18 cellular contexts compared by ENCODE assay signal in genomic region chr14:73694083-73694482, GRCh38. TPM values are rescaled to one million over a fixed set of nuclear protein-coding genes. Genes with fewer than 3 reads are reported as not detected.
A peak's percentile ranks its signal among the peaks of the same experiment; 100 is the strongest.
DNase-seq lines count a peak whose midpoint lies in the region; ATAC-seq and TF ChIP-seq lines count a peak whose summit lies in the region.
"Had no signal": no experiment of that assay in that cellular context is flagged by ENCODE, and none has a peak within 500 bp of the region (broad histone marks: within the 10 kb centered on the region; RNA-seq: fewer than 3 reads in every experiment).

No MANE protein-coding gene starts in this region.

- no peaks in the 10 kb centered on the region for H3K9me3 Mint-ChIP-seq in activated naive CD8-positive, alpha-beta T cell (ENCODE audit: low read depth)
- no peaks in the 10 kb centered on the region for H3K9me3 Mint-ChIP-seq in activated naive CD8-positive, alpha-beta T cell treated with anti-CD3 and anti-CD28 coated beads, Interleukin-2, amount 50 U/mL, for 24 hours
- H3K9me3 Mint-ChIP-seq in activated T-helper 17 cell treated with anti-CD3 and anti-CD28 coated beads, Interleukin-2, amount 50 U/mL, for 72 hours: no peaks in the 10 kb centered on the region
- no peaks in the 10 kb centered on the region for H3K9me3 Mint-ChIP-seq in mesothelial cell of epicardium
- H3K9me3 Mint-ChIP-seq in CD8-positive, alpha-beta T cell: no peaks in the 10 kb centered on the region
- H3K9me3 Mint-ChIP-seq: CD14-positive monocyte; CD4-positive, alpha-beta T cell had no signal

- H3K4me3 Mint-ChIP-seq in activated naive CD8-positive, alpha-beta T cell: no peak overlapping the region
- no peak overlapping the region for H3K4me3 Mint-ChIP-seq in activated naive CD8-positive, alpha-beta T cell treated with anti-CD3 and anti-CD28 coated beads, Interleukin-2, amount 50 U/mL, for 24 hours
- H3K4me3 Mint-ChIP-seq in activated T-helper 17 cell treated with anti-CD3 and anti-CD28 coated beads, Interleukin-2, amount 50 U/mL, for 72 hours: no peak overlapping the region
- H3K4me3 Mint-ChIP-seq in mesothelial cell of epicardium: no peak overlapping the region
- no peak overlapping the region for H3K4me3 Mint-ChIP-seq in CD8-positive, alpha-beta T cell
- H3K4me3 Mint-ChIP-seq: CD14-positive monocyte; CD4-positive, alpha-beta T cell had no signal

- H3K36me3 Mint-ChIP-seq in activated naive CD8-positive, alpha-beta T cell: peaks cover 15% of the 10 kb centered on the region
- peaks cover 3% of the 10 kb centered on the region for H3K36me3 Mint-ChIP-seq in activated naive CD8-positive, alpha-beta T cell treated with anti-CD3 and anti-CD28 coated beads, Interleukin-2, amount 50 U/mL, for 24 hours (ENCODE audit: low read depth)
- H3K36me3 Mint-ChIP-seq in activated T-helper 17 cell treated with anti-CD3 and anti-CD28 coated beads, Interleukin-2, amount 50 U/mL, for 72 hours (ENCODE audit: low read depth): peaks cover 10% of the 10 kb centered on the region
- peaks cover 32% of the 10 kb centered on the region for H3K36me3 Mint-ChIP-seq in mesothelial cell of epicardium
- H3K36me3 Mint-ChIP-seq in CD8-positive, alpha-beta T cell: peaks cover 21% of the 10 kb centered on the region

- no peak for TF ChIP-seq CTCF in mesothelial cell of epicardium (IDR thresholded peaks at IDR 0.05; ENCODE audit: unreplicated experiment)
- no peak for TF ChIP-seq CTCF in CD8-positive, alpha-beta T cell (IDR thresholded peaks at IDR 0.05)

- no peaks in the 10 kb centered on the region for H3K27me3 Mint-ChIP-seq in activated naive CD8-positive, alpha-beta T cell
- H3K27me3 Mint-ChIP-seq in activated naive CD8-positive, alpha-beta T cell treated with anti-CD3 and anti-CD28 coated beads, Interleukin-2, amount 50 U/mL, for 24 hours: no peaks in the 10 kb centered on the region
- no peaks in the 10 kb centered on the region for H3K27me3 Mint-ChIP-seq in activated T-helper 17 cell treated with anti-CD3 and anti-CD28 coated beads, Interleukin-2, amount 50 U/mL, for 72 hours
- no peaks in the 10 kb centered on the region for H3K27me3 Mint-ChIP-seq in mesothelial cell of epicardium (ENCODE audit: low read depth)
- H3K27me3 Mint-ChIP-seq in CD8-positive, alpha-beta T cell (ENCODE audit: low read depth): no peaks in the 10 kb centered on the region
- H3K27me3 Mint-ChIP-seq: CD4-positive, alpha-beta T cell had no signal

- no peak overlapping the region for H3K27ac ChIP-seq in CD8-positive, alpha-beta T cell (ENCODE audit: low read depth, low read length)
- H3K27ac ChIP-seq: BLaER1 treated with 17β-estradiol and CSF1 and Interleukin-3, amounts not matched to agents 10 nM and 100 nM had no signal

- no peak overlapping the region for H3K4me3 ChIP-seq in CD8-positive, alpha-beta T cell (ENCODE audit: low read depth, low read length)
- H3K4me3 ChIP-seq: BLaER1 treated with 17β-estradiol and CSF1 and Interleukin-3, amounts not matched to agents 10 nM and 100 nM; HAP-1 had no signal

- H3K27me3 ChIP-seq in CD8-positive, alpha-beta T cell (ENCODE audit: insufficient read depth, low read length): no peaks in the 10 kb centered on the region
- H3K27me3 ChIP-seq: BE2C; BLaER1 treated with 17β-estradiol and CSF1 and Interleukin-3, amounts not matched to agents 10 nM and 100 nM had no signal

- no peaks in the 10 kb centered on the region for H3K9me3 ChIP-seq in CD8-positive, alpha-beta T cell (ENCODE audit: low read length)
- H3K9me3 ChIP-seq: BE2C; BLaER1 treated with 17β-estradiol and CSF1 and Interleukin-3, amounts not matched to agents 10 nM and 100 nM; HAP-1 had no signal

- H3K27ac Mint-ChIP-seq in activated naive CD8-positive, alpha-beta T cell: peak overlapping the region; percentile 7
- no peak overlapping the region for H3K27ac Mint-ChIP-seq in activated naive CD8-positive, alpha-beta T cell treated with anti-CD3 and anti-CD28 coated beads, Interleukin-2, amount 50 U/mL, for 24 hours
- peak overlapping the region; percentile 58 for H3K27ac Mint-ChIP-seq in activated T-helper 17 cell treated with anti-CD3 and anti-CD28 coated beads, Interleukin-2, amount 50 U/mL, for 72 hours
- H3K27ac Mint-ChIP-seq in mesothelial cell of epicardium: peak overlapping the region; percentile 10
- H3K27ac Mint-ChIP-seq in CD8-positive, alpha-beta T cell: no peak overlapping the region
- H3K27ac Mint-ChIP-seq: CD4-positive, alpha-beta T cell had no signal

- POLR2A ChIA-PET in CD8-positive, alpha-beta T cell (lab: Charles Lee): no interaction called here

- intact Hi-C loops in CD8-positive, alpha-beta T cell (cut with DNase I, micrococcal nuclease): no loop called here

- CTCF ChIA-PET in CD8-positive, alpha-beta T cell (lab: Charles Lee): no interaction called here

- peaks cover 15% of the 10 kb centered on the region for H3K4me1 Mint-ChIP-seq in activated naive CD8-positive, alpha-beta T cell (ENCODE audit: low read depth)
- peaks cover 32% of the 10 kb centered on the region for H3K4me1 Mint-ChIP-seq in activated naive CD8-positive, alpha-beta T cell treated with anti-CD3 and anti-CD28 coated beads, Interleukin-2, amount 50 U/mL, for 24 hours
- H3K4me1 Mint-ChIP-seq in activated T-helper 17 cell treated with anti-CD3 and anti-CD28 coated beads, Interleukin-2, amount 50 U/mL, for 72 hours: peaks cover 19% of the 10 kb centered on the region
- H3K4me1 Mint-ChIP-seq in mesothelial cell of epicardium: no peaks in the 10 kb centered on the region
- no peaks in the 10 kb centered on the region for H3K4me1 Mint-ChIP-seq in CD8-positive, alpha-beta T cell (ENCODE audit: low read depth)

- no peaks in the 10 kb centered on the region for H3K4me1 ChIP-seq in CD8-positive, alpha-beta T cell (ENCODE audit: insufficient read depth, low read length)
- H3K4me1 ChIP-seq: BE2C, HAP-1 had no signal

- no peak for DNase-seq in activated naive CD8-positive, alpha-beta T cell treated with anti-CD3 and anti-CD28 coated beads, Interleukin-2, amount 50 U/mL, for 24 hours
- no peak for DNase-seq in mesothelial cell of epicardium (ENCODE audit: low spot score in 2 of 2, unreplicated experiment in 2 of 2)
- DNase-seq in hypothalamus (lab: John Stamatoyannopoulos, UW): no peak
- no peak for DNase-seq in CD8-positive, alpha-beta T cell
- no peak for DNase-seq in Kasumi-1 (lab: John Stamatoyannopoulos, UW)
- DNase-seq: AML-193; BE2C; Calu3; CD4-positive, alpha-beta T cell; COR-L47; DMS53; DND-41; GOT3 had no signal

- ATAC-seq in activated naive CD8-positive, alpha-beta T cell treated with anti-CD3 and anti-CD28 coated beads, Interleukin-2, amount 50 U/mL, for 24 hours: no peak
- no peak for ATAC-seq in activated T-helper 17 cell treated with anti-CD3 and anti-CD28 coated beads, Interleukin-2, amount 50 U/mL, for 72 hours (replicated peaks)
- no peak for ATAC-seq in CD8-positive, alpha-beta T cell

- no peaks in the 10 kb centered on the region for H3K36me3 ChIP-seq in CD8-positive, alpha-beta T cell (ENCODE audit: insufficient read depth, low read length)
- H3K36me3 ChIP-seq: BE2C, HAP-1 had no signal

RNA-seq across cellular contexts. Expression of gene PNMA1, which starts 20.1 kb away (rescaled TPM):
- 10 to 100 TPM; 37.3 to 41.2 TPM for total RNA-seq in activated T-helper 17 cell treated with anti-CD3 and anti-CD28 coated beads, Interleukin-2, amount 50 U/mL, for 72 hours
- 46.4 to 48.6 TPM (median 47.7 TPM) in 3 replicates for total RNA-seq in mesothelial cell of epicardium
- total RNA-seq in CD8-positive, alpha-beta T cell: 10 to 100 TPM; 39.4 to 39.8 TPM

RNA-seq across cellular contexts. Expression of gene DNAL1, which starts 49.3 kb away (rescaled TPM):
- 1 to 10 TPM; 3.9 to 7.6 TPM for total RNA-seq in activated T-helper 17 cell treated with anti-CD3 and anti-CD28 coated beads, Interleukin-2, amount 50 U/mL, for 72 hours
- total RNA-seq in mesothelial cell of epicardium: 13.3 to 13.8 TPM (median 13.4 TPM) in 3 replicates
- 1 to 10 TPM; 2.8 to 3.3 TPM for total RNA-seq in CD8-positive, alpha-beta T cell

Comparison
In these comparisons a context has a peak if more than half of its experiments do, and no peak if none do; other contexts are left out.
1. H3K27ac Mint-ChIP-seq: peak in activated naive CD8-positive, alpha-beta T cell (single experiment), activated T-helper 17 cell treated with anti-CD3 and anti-CD28 coated beads, Interleukin-2, amount 50 U/mL, for 72 hours (single experiment) and mesothelial cell of epicardium (single experiment); none in activated naive CD8-positive, alpha-beta T cell treated with anti-CD3 and anti-CD28 coated beads, Interleukin-2, amount 50 U/mL, for 24 hours (single experiment) and CD8-positive, alpha-beta T cell (single experiment).